8 cellular contexts compared by ENCODE assay signal in genomic region chr14:20460458-20461229, GRCh38. TPM values are rescaled to one million over a fixed set of nuclear protein-coding genes. Genes with fewer than 3 reads are reported as not detected.
DNase-seq lines count a peak whose midpoint lies in the region; ATAC-seq and TF ChIP-seq lines count a peak whose summit lies in the region.

No MANE protein-coding gene starts in this region.

- TF ChIP-seq POLR2A in lower leg skin (IDR thresholded peaks at IDR 0.05): no peak

- H3K4me1 Mint-ChIP-seq in T-helper 17 cell: peaks cover 31% of the 10 kb centered on the region
- H3K4me1 Mint-ChIP-seq in stimulated activated memory B cell treated with anti-CD40 and anti-IgM and Interleukin-4, amounts not matched to agents 10 μg/mL and 1 μg/mL and 100 μg/mL, for 72 hours: peaks cover 35% of the 10 kb centered on the region

- peak overlapping the region; percentile 82 for H3K27ac Mint-ChIP-seq in T-helper 17 cell
- H3K27ac Mint-ChIP-seq in stimulated activated memory B cell treated with anti-CD40 and anti-IgM and Interleukin-4, amounts not matched to agents 10 μg/mL and 1 μg/mL and 100 μg/mL, for 72 hours: peak overlapping the region; percentile 83

- ATAC-seq in HG03354 (IDR thresholded peaks at IDR 0.05; ENCODE audit: poor library complexity, severe bottlenecking, unreplicated experiment): peak; percentile 16
- ATAC-seq in T-helper 17 cell: peak; percentile 11
- ATAC-seq in stimulated activated memory B cell treated with anti-CD40 and anti-IgM and Interleukin-4, amounts not matched to agents 10 μg/mL and 1 μg/mL and 100 μg/mL, for 72 hours: peak; percentile 67
- ATAC-seq in GM21786 (IDR thresholded peaks at IDR 0.05; ENCODE audit: unreplicated experiment): no peak

- H3K9me3 Mint-ChIP-seq in stimulated activated memory B cell treated with anti-CD40 and anti-IgM and Interleukin-4, amounts not matched to agents 10 μg/mL and 1 μg/mL and 100 μg/mL, for 72 hours: peaks cover 3% of the 10 kb centered on the region

- WGBS in lower leg skin, 2 donors: 6 to 7% methylated on average over 27 to 32 of the region's 32 CpGs

- no peaks in the 10 kb centered on the region for H3K27me3 Mint-ChIP-seq in T-helper 17 cell
- H3K27me3 Mint-ChIP-seq in stimulated activated memory B cell treated with anti-CD40 and anti-IgM and Interleukin-4, amounts not matched to agents 10 μg/mL and 1 μg/mL and 100 μg/mL, for 72 hours: no peaks in the 10 kb centered on the region

- intact Hi-C loops in lower leg skin (cut with DNase I; ENCODE audit: low total_unique reads): loop anchor here (10.0 kb wide), 1 partner anchor 224 kb away; the partner anchor contains the start of genes ANG and RNASE4

- TF ChIP-seq CTCF in cardiac fibroblast (IDR thresholded peaks at IDR 0.05; ENCODE audit: low read depth, low read length) (no peak), lower leg skin (IDR thresholded peaks at IDR 0.05) (no peak)

- DNase-seq in NCI-H1436 (lab: John Stamatoyannopoulos, UW) (peak; percentile 66), NCI-H1436 treated with DMSO at 0.1 percent for 48 hours (lab: John Stamatoyannopoulos, UW) (no peak), T-helper 17 cell (peak; percentile 44 to 71 (median 62)), cardiac fibroblast (ENCODE audit: low read depth in 2 of 2) (no peak), lower leg skin (ENCODE audit: low spot score in 2 of 2) (peak; percentile 35 to 87)

- peaks cover 9% of the 10 kb centered on the region for H3K36me3 Mint-ChIP-seq in T-helper 17 cell (ENCODE audit: low read depth)
- H3K36me3 Mint-ChIP-seq in stimulated activated memory B cell treated with anti-CD40 and anti-IgM and Interleukin-4, amounts not matched to agents 10 μg/mL and 1 μg/mL and 100 μg/mL, for 72 hours: peaks cover 16% of the 10 kb centered on the region

- H3K4me3 ChIP-seq in cardiac fibroblast (replicated peaks in 1 of 2; ENCODE audit: low read depth in 2 of 2, low read length in 2 of 2) (peak overlapping the region; percentile 86 to 89), lower leg skin (ENCODE audit: low read depth, poor library complexity, severe bottlenecking) (peak overlapping the region; percentile 62)

- H3K9me3 ChIP-seq in T-helper 17 cell (ENCODE audit: control insufficient read depth, low read length, poor library complexity, severe bottlenecking): no peaks in the 10 kb centered on the region

- peak overlapping the region; percentile 96 for H3K4me3 Mint-ChIP-seq in T-helper 17 cell
- peak overlapping the region; percentile 92 for H3K4me3 Mint-ChIP-seq in stimulated activated memory B cell treated with anti-CD40 and anti-IgM and Interleukin-4, amounts not matched to agents 10 μg/mL and 1 μg/mL and 100 μg/mL, for 72 hours

RNA-seq across cellular contexts. Expression of gene PIP4P1, which starts 0.6 kb away (rescaled TPM):
- 10 to 100 TPM; 58.5 to 58.9 TPM for total RNA-seq in T-helper 17 cell
- total RNA-seq in lower leg skin: 10 to 100 TPM; 26.0 to 34.6 (median 27.6) TPM

RNA-seq across cellular contexts. Expression of gene APEX1, which starts 5.6 kb away (rescaled TPM):
- total RNA-seq in T-helper 17 cell (100 to 1,000 TPM in 1 of 2 donors, 10 to 100 TPM in 1; 89.6 to 113 TPM), lower leg skin (100 to 1,000 TPM; 107 to 217 (median 119) TPM)

RNA-seq across cellular contexts. Expression of gene OSGEP, which starts 6.0 kb away (rescaled TPM):
- total RNA-seq in T-helper 17 cell (10 to 100 TPM; 48.9 to 55.3 TPM), lower leg skin (10 to 100 TPM; 13.8 to 54.5 (median 35.8) TPM)

RNA-seq across cellular contexts. Expression of gene PNP, which starts 8.6 kb away (rescaled TPM):
- total RNA-seq in T-helper 17 cell (100 to 1,000 TPM in 1 of 2 donors, 10 to 100 TPM in 1; 79.8 to 127 TPM), lower leg skin (10 to 100 TPM; 23.0 to 48.8 (median 36.2) TPM)

RNA-seq across cellular contexts. Expression of gene KLHL33, which starts 24.7 kb away (rescaled TPM):
- total RNA-seq in T-helper 17 cell: under 1 TPM; 0.39 to 0.47 TPM
- total RNA-seq in lower leg skin: 1 to 10 TPM in 1 of 4 donors, under 1 TPM in 2, not detected in 1; 0.12 to 1.2 (median 0.36) TPM

Comparison
In these comparisons a context has a peak if more than half of its experiments do, and no peak if none do; other contexts are left out.
1. DNase-seq: peak in NCI-H1436 (single experiment), T-helper 17 cell (3 of 3) and lower leg skin (2 of 2); none in NCI-H1436 treated with DMSO at 0.1 percent for 48 hours (single experiment) and cardiac fibroblast (0 of 2).